ENCODE assay signal across 2 cellular contexts in genomic region chr15:40106203-40107161, GRCh38.
TF ChIP-seq lines count a peak whose summit lies in the region.

No MANE protein-coding gene starts in this region.

TF ChIP-seq in K562, 482 proteins besides CTCF, POLR2A, EP300 and RAD21 (continued from another document and continues in another):
- no peak for TF ChIP-seq ZSCAN32 (CRISPR knock-in tag; IDR thresholded peaks at IDR 0.05)
- TF ChIP-seq GABPB2 (CRISPR knock-in tag; conservative IDR thresholded peaks at IDR 0.05) = no peak
- no peak for TF ChIP-seq CBX1 (IDR thresholded peaks at IDR 0.05; ENCODE audit: low read depth)
- no peak for TF ChIP-seq ZNF551 (CRISPR knock-in tag; IDR thresholded peaks at IDR 0.05)
- TF ChIP-seq HBP1 (CRISPR knock-in tag; IDR thresholded peaks at IDR 0.05) = no peak
- no peak for TF ChIP-seq PATZ1 (CRISPR knock-in tag; IDR thresholded peaks at IDR 0.05; ENCODE audit: borderline replicate concordance)
- TF ChIP-seq ATF1 (CRISPR knock-in tag; IDR thresholded peaks at IDR 0.05) = no peak
- TF ChIP-seq ATF1 (tag; IDR thresholded peaks at IDR 0.05) = peak; percentile 53
- no peak for TF ChIP-seq FOXJ3 (CRISPR knock-in tag; IDR thresholded peaks at IDR 0.05)
- TF ChIP-seq SIN3B (IDR thresholded peaks at IDR 0.05; ENCODE audit: low read depth) = no peak
- TF ChIP-seq FOXK2 (conservative IDR thresholded peaks at IDR 0.05 in 1 of 2, IDR thresholded peaks at IDR 0.05 in 1 of 2; ENCODE audit: low read depth in 2 of 2) = peak; percentile 72 to 86; a peak in 2 of 4 replicates
- 0 out of 2 replicates have a peak, but pooled peaks have one; percentile 40 for TF ChIP-seq TARDBP (IDR thresholded peaks at IDR 0.05)
- TF ChIP-seq GATAD2A (IDR thresholded peaks at IDR 0.05) = peak; percentile 59; the same call in 1 of the 2 replicates
- TF ChIP-seq FOSL1 (tag; conservative IDR thresholded peaks at IDR 0.05) = peak; percentile 52
- TF ChIP-seq ZNF583 (CRISPR knock-in tag; IDR thresholded peaks at IDR 0.05) = 0 out of 2 replicates have a peak, but pooled peaks have one; percentile 59
- TF ChIP-seq DNMT1 (IDR thresholded peaks at IDR 0.05) = no peak
- peak; percentile 76 for TF ChIP-seq SP1 (CRISPR knock-in tag; IDR thresholded peaks at IDR 0.05)
- no peak for TF ChIP-seq ZBTB7A (IDR thresholded peaks at IDR 0.05; ENCODE audit: borderline replicate concordance, control insufficient read depth, low read depth, low read length)
- peak; percentile 33; the same call in 1 of the 2 replicates for TF ChIP-seq CXXC5 (CRISPR knock-in tag; IDR thresholded peaks at IDR 0.05)
- TF ChIP-seq HDAC1 (IDR thresholded peaks at IDR 0.05) = peak in 1 of 2 experiments; percentile 83; a peak in 2 of 4 replicates
- TF ChIP-seq ZNF398 (CRISPR knock-in tag; IDR thresholded peaks at IDR 0.05) = no peak
- TF ChIP-seq, protein P1, sequence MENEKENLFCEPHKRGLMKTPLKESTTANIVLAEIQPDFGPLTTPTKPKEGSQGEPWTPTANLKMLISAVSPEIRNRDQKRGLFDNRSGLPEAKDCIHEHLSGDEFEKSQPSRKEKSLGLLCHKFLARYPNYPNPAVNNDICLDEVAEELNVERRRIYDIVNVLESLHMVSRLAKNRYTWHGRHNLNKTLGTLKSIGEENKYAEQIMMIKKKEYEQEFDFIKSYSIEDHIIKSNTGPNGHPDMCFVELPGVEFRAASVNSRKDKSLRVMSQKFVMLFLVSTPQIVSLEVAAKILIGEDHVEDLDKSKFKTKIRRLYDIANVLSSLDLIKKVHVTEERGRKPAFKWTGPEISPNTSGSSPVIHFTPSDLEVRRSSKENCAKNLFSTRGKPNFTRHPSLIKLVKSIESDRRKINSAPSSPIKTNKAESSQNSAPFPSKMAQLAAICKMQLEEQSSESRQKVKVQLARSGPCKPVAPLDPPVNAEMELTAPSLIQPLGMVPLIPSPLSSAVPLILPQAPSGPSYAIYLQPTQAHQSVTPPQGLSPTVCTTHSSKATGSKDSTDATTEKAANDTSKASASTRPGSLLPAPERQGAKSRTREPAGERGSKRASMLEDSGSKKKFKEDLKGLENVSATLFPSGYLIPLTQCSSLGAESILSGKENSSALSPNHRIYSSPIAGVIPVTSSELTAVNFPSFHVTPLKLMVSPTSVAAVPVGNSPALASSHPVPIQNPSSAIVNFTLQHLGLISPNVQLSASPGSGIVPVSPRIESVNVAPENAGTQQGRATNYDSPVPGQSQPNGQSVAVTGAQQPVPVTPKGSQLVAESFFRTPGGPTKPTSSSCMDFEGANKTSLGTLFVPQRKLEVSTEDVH (IDR thresholded peaks at IDR 0.05; ENCODE audit: low read depth, partially characterized antibody) = peak; percentile 73
- TF ChIP-seq HEY1 (CRISPR knock-in tag; IDR thresholded peaks at IDR 0.05; ENCODE audit: borderline replicate concordance) = no peak
- no peak for TF ChIP-seq COPS2 (conservative IDR thresholded peaks at IDR 0.05)
- no peak for TF ChIP-seq ZNF57 (CRISPR knock-in tag; IDR thresholded peaks at IDR 0.05)

TF ChIP-seq in HepG2, 621 proteins besides CTCF, POLR2A, EP300 and RAD21 (continued from another document and continues in another):
- peak; percentile 76; the same call in 1 of the 2 replicates for TF ChIP-seq GATAD2A (CRISPR knock-in tag; IDR thresholded peaks at IDR 0.05)
- TF ChIP-seq MBD4 (IDR thresholded peaks at IDR 0.05; ENCODE audit: borderline replicate concordance, low read length) = no peak
- TF ChIP-seq HNRNPLL (IDR thresholded peaks at IDR 0.05; ENCODE audit: low read depth, low read length, poor library complexity, severe bottlenecking) = no peak
- TF ChIP-seq TRIM24 (CRISPR knock-in tag; IDR thresholded peaks at IDR 0.05) = no peak
- no peak for TF ChIP-seq SOX13 (IDR thresholded peaks at IDR 0.05)
- TF ChIP-seq SOX13 (CRISPR knock-in tag; conservative IDR thresholded peaks at IDR 0.05 in 1 of 2, IDR thresholded peaks at IDR 0.05 in 1 of 2) = peak in 1 of 2 experiments; percentile 70; a peak in 2 of 4 replicates
- no peak for TF ChIP-seq BCL3 (CRISPR knock-in tag; IDR thresholded peaks at IDR 0.05)
- TF ChIP-seq, protein P2, sequence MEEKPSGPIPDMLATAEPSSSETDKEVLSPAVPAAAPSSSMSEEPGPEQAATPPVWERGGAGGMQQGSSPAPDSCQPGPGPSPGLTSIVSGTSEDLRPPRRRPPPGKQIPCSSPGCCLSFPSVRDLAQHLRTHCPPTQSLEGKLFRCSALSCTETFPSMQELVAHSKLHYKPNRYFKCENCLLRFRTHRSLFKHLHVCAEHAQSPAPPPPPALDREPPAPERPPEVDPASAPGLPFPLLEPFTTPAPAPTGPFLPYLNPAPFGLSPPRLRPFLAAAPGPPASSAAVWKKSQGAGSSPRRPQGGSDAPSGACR (CRISPR knock-in tag; IDR thresholded peaks at IDR 0.05) = no peak
- TF ChIP-seq NPAS2 (CRISPR knock-in tag; IDR thresholded peaks at IDR 0.05; ENCODE audit: borderline replicate concordance) = no peak
- peak; percentile 57; the same call in 1 of the 2 replicates for TF ChIP-seq FOSL2 (CRISPR knock-in tag; IDR thresholded peaks at IDR 0.05)
- TF ChIP-seq, protein P3, sequence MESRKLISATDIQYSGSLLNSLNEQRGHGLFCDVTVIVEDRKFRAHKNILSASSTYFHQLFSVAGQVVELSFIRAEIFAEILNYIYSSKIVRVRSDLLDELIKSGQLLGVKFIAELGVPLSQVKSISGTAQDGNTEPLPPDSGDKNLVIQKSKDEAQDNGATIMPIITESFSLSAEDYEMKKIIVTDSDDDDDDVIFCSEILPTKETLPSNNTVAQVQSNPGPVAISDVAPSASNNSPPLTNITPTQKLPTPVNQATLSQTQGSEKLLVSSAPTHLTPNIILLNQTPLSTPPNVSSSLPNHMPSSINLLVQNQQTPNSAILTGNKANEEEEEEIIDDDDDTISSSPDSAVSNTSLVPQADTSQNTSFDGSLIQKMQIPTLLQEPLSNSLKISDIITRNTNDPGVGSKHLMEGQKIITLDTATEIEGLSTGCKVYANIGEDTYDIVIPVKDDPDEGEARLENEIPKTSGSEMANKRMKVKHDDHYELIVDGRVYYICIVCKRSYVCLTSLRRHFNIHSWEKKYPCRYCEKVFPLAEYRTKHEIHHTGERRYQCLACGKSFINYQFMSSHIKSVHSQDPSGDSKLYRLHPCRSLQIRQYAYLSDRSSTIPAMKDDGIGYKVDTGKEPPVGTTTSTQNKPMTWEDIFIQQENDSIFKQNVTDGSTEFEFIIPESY (CRISPR knock-in tag; IDR thresholded peaks at IDR 0.05) = no peak
- TF ChIP-seq MAF1 (CRISPR knock-in tag; IDR thresholded peaks at IDR 0.05; ENCODE audit: borderline replicate concordance) = no peak
- TF ChIP-seq ZNF569 (CRISPR knock-in tag; IDR thresholded peaks at IDR 0.05; ENCODE audit: borderline replicate concordance) = no peak
- TF ChIP-seq, protein P4, sequence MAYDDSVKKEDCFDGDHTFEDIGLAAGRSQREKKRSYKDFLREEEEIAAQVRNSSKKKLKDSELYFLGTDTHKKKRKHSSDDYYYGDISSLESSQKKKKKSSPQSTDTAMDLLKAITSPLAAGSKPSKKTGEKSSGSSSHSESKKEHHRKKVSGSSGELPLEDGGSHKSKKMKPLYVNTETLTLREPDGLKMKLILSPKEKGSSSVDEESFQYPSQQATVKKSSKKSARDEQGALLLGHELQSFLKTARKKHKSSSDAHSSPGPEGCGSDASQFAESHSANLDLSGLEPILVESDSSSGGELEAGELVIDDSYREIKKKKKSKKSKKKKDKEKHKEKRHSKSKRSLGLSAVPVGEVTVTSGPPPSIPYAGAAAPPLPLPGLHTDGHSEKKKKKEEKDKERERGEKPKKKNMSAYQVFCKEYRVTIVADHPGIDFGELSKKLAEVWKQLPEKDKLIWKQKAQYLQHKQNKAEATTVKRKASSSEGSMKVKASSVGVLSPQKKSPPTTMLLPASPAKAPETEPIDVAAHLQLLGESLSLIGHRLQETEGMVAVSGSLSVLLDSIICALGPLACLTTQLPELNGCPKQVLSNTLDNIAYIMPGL (CRISPR knock-in tag; IDR thresholded peaks at IDR 0.05; ENCODE audit: borderline replicate concordance in 1 of 2, low read depth in 1 of 2) = 0 out of 4 replicates have a peak, but pooled peaks of 1 of the 2 experiments have one; percentile 33
- no peak for TF ChIP-seq ADNP (CRISPR knock-in tag; IDR thresholded peaks at IDR 0.05)
- TF ChIP-seq CHD2 (IDR thresholded peaks at IDR 0.05; ENCODE audit: low read depth, low read length) = no peak
- TF ChIP-seq TARDBP (CRISPR knock-in tag; IDR thresholded peaks at IDR 0.05) = peak; percentile 73
- no peak for TF ChIP-seq PRPF4 (IDR thresholded peaks at IDR 0.05; ENCODE audit: low read depth, low read length, poor library complexity, severe bottlenecking)
- no peak for TF ChIP-seq TBX3 (IDR thresholded peaks at IDR 0.05; ENCODE audit: borderline replicate concordance)
- no peak for TF ChIP-seq ZNF75D (CRISPR knock-in tag; IDR thresholded peaks at IDR 0.05; ENCODE audit: borderline replicate concordance)
- TF ChIP-seq SSRP1 (CRISPR knock-in tag; IDR thresholded peaks at IDR 0.05) = no peak
- no peak for TF ChIP-seq ZNF724P (CRISPR knock-in tag; IDR thresholded peaks at IDR 0.05; ENCODE audit: borderline replicate concordance)
- no peak for TF ChIP-seq JUND (CRISPR knock-in tag; IDR thresholded peaks at IDR 0.05)
- TF ChIP-seq ZNF124 (CRISPR knock-in tag; IDR thresholded peaks at IDR 0.05) = 0 out of 2 replicates have a peak, but pooled peaks have one; percentile 52
- TF ChIP-seq, protein P5, sequence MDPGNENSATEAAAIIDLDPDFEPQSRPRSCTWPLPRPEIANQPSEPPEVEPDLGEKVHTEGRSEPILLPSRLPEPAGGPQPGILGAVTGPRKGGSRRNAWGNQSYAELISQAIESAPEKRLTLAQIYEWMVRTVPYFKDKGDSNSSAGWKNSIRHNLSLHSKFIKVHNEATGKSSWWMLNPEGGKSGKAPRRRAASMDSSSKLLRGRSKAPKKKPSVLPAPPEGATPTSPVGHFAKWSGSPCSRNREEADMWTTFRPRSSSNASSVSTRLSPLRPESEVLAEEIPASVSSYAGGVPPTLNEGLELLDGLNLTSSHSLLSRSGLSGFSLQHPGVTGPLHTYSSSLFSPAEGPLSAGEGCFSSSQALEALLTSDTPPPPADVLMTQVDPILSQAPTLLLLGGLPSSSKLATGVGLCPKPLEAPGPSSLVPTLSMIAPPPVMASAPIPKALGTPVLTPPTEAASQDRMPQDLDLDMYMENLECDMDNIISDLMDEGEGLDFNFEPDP (CRISPR knock-in tag; conservative IDR thresholded peaks at IDR 0.05) = no peak
- TF ChIP-seq, protein P6, sequence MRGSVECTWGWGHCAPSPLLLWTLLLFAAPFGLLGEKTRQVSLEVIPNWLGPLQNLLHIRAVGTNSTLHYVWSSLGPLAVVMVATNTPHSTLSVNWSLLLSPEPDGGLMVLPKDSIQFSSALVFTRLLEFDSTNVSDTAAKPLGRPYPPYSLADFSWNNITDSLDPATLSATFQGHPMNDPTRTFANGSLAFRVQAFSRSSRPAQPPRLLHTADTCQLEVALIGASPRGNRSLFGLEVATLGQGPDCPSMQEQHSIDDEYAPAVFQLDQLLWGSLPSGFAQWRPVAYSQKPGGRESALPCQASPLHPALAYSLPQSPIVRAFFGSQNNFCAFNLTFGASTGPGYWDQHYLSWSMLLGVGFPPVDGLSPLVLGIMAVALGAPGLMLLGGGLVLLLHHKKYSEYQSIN (CRISPR knock-in tag; IDR thresholded peaks at IDR 0.05; ENCODE audit: borderline replicate concordance) = no peak
- no peak for TF ChIP-seq NFIC (IDR thresholded peaks at IDR 0.05; ENCODE audit: low read length)
- no peak for TF ChIP-seq PCBP1 (IDR thresholded peaks at IDR 0.05; ENCODE audit: borderline replicate concordance, low read depth, low read length)
- no peak for TF ChIP-seq RBM39 (IDR thresholded peaks at IDR 0.05; ENCODE audit: low read depth, low read length, poor library complexity, severe bottlenecking)
- TF ChIP-seq, protein P7, sequence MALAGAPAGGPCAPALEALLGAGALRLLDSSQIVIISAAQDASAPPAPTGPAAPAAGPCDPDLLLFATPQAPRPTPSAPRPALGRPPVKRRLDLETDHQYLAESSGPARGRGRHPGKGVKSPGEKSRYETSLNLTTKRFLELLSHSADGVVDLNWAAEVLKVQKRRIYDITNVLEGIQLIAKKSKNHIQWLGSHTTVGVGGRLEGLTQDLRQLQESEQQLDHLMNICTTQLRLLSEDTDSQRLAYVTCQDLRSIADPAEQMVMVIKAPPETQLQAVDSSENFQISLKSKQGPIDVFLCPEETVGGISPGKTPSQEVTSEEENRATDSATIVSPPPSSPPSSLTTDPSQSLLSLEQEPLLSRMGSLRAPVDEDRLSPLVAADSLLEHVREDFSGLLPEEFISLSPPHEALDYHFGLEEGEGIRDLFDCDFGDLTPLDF (CRISPR knock-in tag; IDR thresholded peaks at IDR 0.05) = no peak
- TF ChIP-seq ELF1 (CRISPR knock-in tag; IDR thresholded peaks at IDR 0.05) = no peak
- TF ChIP-seq NFRKB (IDR thresholded peaks at IDR 0.05) = no peak
- TF ChIP-seq PRDM15 (CRISPR knock-in tag; IDR thresholded peaks at IDR 0.05) = no peak
